In the genomic region with DNA sequence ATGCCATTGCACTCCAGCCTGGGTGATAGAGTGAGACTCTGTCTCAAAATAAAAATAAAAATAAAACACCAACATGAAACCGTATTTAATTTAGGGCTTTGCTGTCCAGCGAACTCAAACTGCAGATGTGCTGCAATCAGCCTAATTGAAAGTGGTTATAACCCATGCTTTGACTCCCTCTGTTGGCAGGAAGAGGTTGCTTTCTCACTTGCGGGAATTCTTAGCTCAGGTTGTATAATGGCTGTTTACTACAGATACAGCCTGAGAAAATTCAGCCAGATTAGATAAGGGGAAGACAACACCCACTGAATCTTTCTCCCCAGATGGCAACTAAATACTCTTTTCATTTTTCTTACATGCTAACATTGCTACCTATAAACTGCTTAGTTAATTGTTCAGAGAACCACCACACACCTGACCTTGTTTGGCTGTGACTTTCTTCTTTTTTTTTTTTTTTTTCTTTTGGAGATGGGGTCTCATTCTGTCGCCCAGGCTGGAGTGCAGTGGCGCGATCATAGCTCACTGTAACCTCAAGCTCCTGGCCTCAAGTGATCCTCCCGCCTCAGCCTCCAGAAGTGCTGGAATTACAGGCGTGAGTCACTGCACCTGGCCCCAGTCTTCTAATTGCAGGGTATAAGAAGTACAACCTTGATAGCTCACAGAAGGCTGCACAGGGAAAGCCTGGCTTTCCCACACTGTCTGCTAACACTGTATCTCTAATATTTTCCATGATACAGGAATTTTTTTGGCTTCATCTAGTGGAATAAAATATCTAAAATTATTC, we compare ENCODE assay signal across 9 cellular contexts. TPM values are rescaled to one million over a fixed set of nuclear protein-coding genes. Genes with fewer than 3 reads are reported as not detected.
A peak's percentile ranks its signal among the peaks of the same experiment; 100 is the strongest.
DNase-seq lines count a peak whose midpoint lies in the region; ATAC-seq and TF ChIP-seq lines count a peak whose summit lies in the region.
"Had no signal": no experiment of that assay in that cellular context is flagged by ENCODE, and none has a peak within 500 bp of the region (broad histone marks: within the 10 kb centered on the region; RNA-seq: fewer than 3 reads in every experiment).

No MANE protein-coding gene starts in this region.

- H3K4me3 ChIP-seq in ascending aorta = no peak overlapping the region

- no peak overlapping the region for H3K4me3 Mint-ChIP-seq in stimulated activated memory B cell treated with anti-CD40 and anti-IgM and Interleukin-4, amounts not matched to agents 10 μg/mL and 1 μg/mL and 100 μg/mL, for 72 hours

- peaks cover 28% of the 10 kb centered on the region for H3K4me1 Mint-ChIP-seq in stimulated activated memory B cell treated with anti-CD40 and anti-IgM and Interleukin-4, amounts not matched to agents 10 μg/mL and 1 μg/mL and 100 μg/mL, for 72 hours

- TF ChIP-seq CTCF in ascending aorta (IDR thresholded peaks at IDR 0.05) = peak; percentile 53 to 71 (median 70)

- intact Hi-C loops in ascending aorta (cut with DNase I) = loop anchor here (2.0 to 10.0 kb wide), 4 partner anchors 162 to 1010 kb away; a partner anchor contains a TSS

- peak overlapping the region; percentile 22 for H3K27ac Mint-ChIP-seq in stimulated activated memory B cell treated with anti-CD40 and anti-IgM and Interleukin-4, amounts not matched to agents 10 μg/mL and 1 μg/mL and 100 μg/mL, for 72 hours

- H3K27ac ChIP-seq in ascending aorta = peak overlapping the region; percentile 92 to 100
- H3K27ac ChIP-seq: neutrophil had no signal

- DNase-seq in stimulated activated CD4-positive, alpha-beta T cell treated with anti-CD3 and anti-CD28 coated beads, Interleukin-2, amount 100 ng/mL, for 4 hours (ENCODE audit: low read depth) = peak; percentile 14
- DNase-seq in stimulated activated CD4-positive, alpha-beta T cell treated with anti-CD3 and anti-CD28 coated beads, Interleukin-4, amount 100 ng/mL, for 1 hour = no peak
- peak; percentile 80 for DNase-seq in M059J (ENCODE audit: low read depth)
- DNase-seq in RPMI7951 (ENCODE audit: low read depth) = peak; percentile 79
- peak in 1 of 2 donors; percentile 72 for DNase-seq in ascending aorta (ENCODE audit: low spot score in 2 of 2)
- DNase-seq in iPS-NIHi7 (ENCODE audit: extremely low spot score) = peak; percentile 79

- no peaks in the 10 kb centered on the region for H3K9me3 Mint-ChIP-seq in stimulated activated memory B cell treated with anti-CD40 and anti-IgM and Interleukin-4, amounts not matched to agents 10 μg/mL and 1 μg/mL and 100 μg/mL, for 72 hours

- no peaks in the 10 kb centered on the region for H3K9me3 ChIP-seq in ascending aorta
- H3K9me3 ChIP-seq: neutrophil had no signal

- no peaks in the 10 kb centered on the region for H3K36me3 ChIP-seq in ascending aorta
- H3K36me3 ChIP-seq: neutrophil had no signal

- peaks cover 10% of the 10 kb centered on the region for H3K36me3 Mint-ChIP-seq in stimulated activated memory B cell treated with anti-CD40 and anti-IgM and Interleukin-4, amounts not matched to agents 10 μg/mL and 1 μg/mL and 100 μg/mL, for 72 hours

- peaks cover 0 to 21% of the 10 kb centered on the region in 2 donors for H3K4me1 ChIP-seq in ascending aorta

- no peaks in the 10 kb centered on the region for H3K27me3 Mint-ChIP-seq in stimulated activated memory B cell treated with anti-CD40 and anti-IgM and Interleukin-4, amounts not matched to agents 10 μg/mL and 1 μg/mL and 100 μg/mL, for 72 hours

- H3K27me3 ChIP-seq in ascending aorta = no peaks in the 10 kb centered on the region

- no peak for ATAC-seq in stimulated activated memory B cell treated with anti-CD40 and anti-IgM and Interleukin-4, amounts not matched to agents 10 μg/mL and 1 μg/mL and 100 μg/mL, for 72 hours
- ATAC-seq in GM18511 (IDR thresholded peaks at IDR 0.05; ENCODE audit: unreplicated experiment) = no peak

RNA-seq across cellular contexts. Expression of a gene that starts 34.6 kb away (rescaled TPM):
- total RNA-seq in M059J (2014; rRNA removed; shearing (Covaris generic)) = 26.7 and 50.1 TPM in 2 replicates
- 29.4 and 53.9 TPM in 2 replicates for total RNA-seq in RPMI7951 (2014; rRNA removed; shearing (Covaris generic))
- 27.1 TPM for total RNA-seq in ascending aorta
